Comparison of ENCODE assay signal across 14 cellular contexts in the genomic region with DNA sequence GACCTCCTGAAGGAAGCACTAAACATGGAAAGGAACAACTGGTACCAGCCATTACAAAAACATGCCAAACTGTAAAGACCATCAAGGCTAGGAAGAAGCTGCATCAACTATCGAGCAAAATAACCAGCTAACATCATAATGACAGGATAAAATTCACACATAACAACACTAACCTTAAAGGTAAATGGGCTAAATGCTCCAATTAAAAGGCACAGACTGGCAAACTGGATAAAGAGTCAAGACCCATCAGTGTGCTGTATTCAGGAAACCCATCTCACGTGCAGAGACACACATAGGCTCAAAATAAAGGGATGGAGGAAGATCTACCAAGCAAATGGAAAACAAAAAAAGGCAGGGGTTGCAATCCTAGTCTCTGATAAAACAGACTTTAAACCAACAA. TPM values are rescaled to one million over a fixed set of nuclear protein-coding genes. Genes with fewer than 3 reads are reported as not detected.
"Had no signal": no experiment of that assay in that cellular context is flagged by ENCODE, and none has a peak within 500 bp of the region (broad histone marks: within the 10 kb centered on the region; RNA-seq: fewer than 3 reads in every experiment).

No MANE protein-coding gene starts in this region.

RNA-seq across cellular contexts. Expression of a gene that starts 41.6 kb away (rescaled TPM):
- total RNA-seq: activated B cell treated with CpG ODN at 0.5 μM for 24 hours; activated CD4-positive, alpha-beta memory T cell treated with anti-CD3 and anti-CD28 coated beads for 36 hours; activated CD4-positive, alpha-beta memory T cell treated with anti-CD3 and anti-CD28 coated beads, Interleukin-2, amount 10 ng/mL, durations not matched to agents 7 days and 5 days; activated CD4-positive, alpha-beta T cell treated with anti-CD3 and anti-CD28 coated beads for 36 hours; activated CD4-positive, alpha-beta T cell treated with anti-CD3 and anti-CD28 coated beads, Interleukin-2, amount 10 ng/mL, durations not matched to agents 24 days and 14 days; activated CD4-positive, alpha-beta T cell treated with anti-CD3 and anti-CD28 coated beads, Interleukin-2, amount 10 ng/mL, durations not matched to agents 7 days and 5 days; activated CD8-positive, alpha-beta memory T cell treated with anti-CD3 and anti-CD28 coated beads for 36 hours; activated CD8-positive, alpha-beta memory T cell treated with anti-CD3 and anti-CD28 coated beads, Interleukin-2, amount 10 ng/mL, durations not matched to agents 7 days and 5 days; activated CD8-positive, alpha-beta T cell treated with anti-CD3 and anti-CD28 coated beads for 36 hours; activated CD8-positive, alpha-beta T cell treated with anti-CD3 and anti-CD28 coated beads, Interleukin-2, amount 10 ng/mL, durations not matched to agents 7 days and 5 days; T-helper 1 cell treated with Interleukin-12 subunit alpha and Interleukin-12 subunit beta and Interleukin-4 antibody, amounts not matched to agents 30 ng/mL and 1 ng/mL, for 36 hours; T-helper 17 cell; T-helper 2 cell treated with Interferon-gamma antibody and Interleukin-4, amounts not matched to agents 100 ng/mL and 5 ng/mL, for 36 hours; WTC11 had no signal
